20 cellular contexts compared by ENCODE assay signal in genomic region chr1:186512698-186513457, GRCh38. TPM values are rescaled to one million over a fixed set of nuclear protein-coding genes. Genes with fewer than 3 reads are reported as not detected.
DNase-seq lines count a peak whose midpoint lies in the region; ATAC-seq, FAIRE-seq and TF ChIP-seq lines count a peak whose summit lies in the region.
"Had no signal": no experiment of that assay in that cellular context is flagged by ENCODE, and none has a peak within 500 bp of the region (broad histone marks: within the 10 kb centered on the region; RNA-seq: fewer than 3 reads in every experiment).

No MANE protein-coding gene starts in this region.

- H3K27me3 ChIP-seq in neutrophil, result no peaks in the 10 kb centered on the region
- H3K27me3 ChIP-seq in pancreas, result no peaks in the 10 kb centered on the region
- H3K27me3 ChIP-seq in heart right ventricle, result no peaks in the 10 kb centered on the region
- H3K27me3 ChIP-seq: heart left ventricle had no signal

- H3K36me3 ChIP-seq in neutrophil (no peaks in the 10 kb centered on the region), pancreas (no peaks in the 10 kb centered on the region), heart right ventricle (no peaks in the 10 kb centered on the region)
- H3K36me3 ChIP-seq: heart left ventricle had no signal

- FAIRE-seq in pancreas (lab: Jason Lieb, UNC), result no peak
- FAIRE-seq: HepG2, urothelium cell line had no signal

- DNase-seq in RPMI8226 (peak; percentile 21), pancreas (no peak), DMS 273 treated with DMSO at 0.1 percent for 48 hours (lab: John Stamatoyannopoulos, UW) (no peak), heart right ventricle (no peak), NCI-H748 (lab: John Stamatoyannopoulos, UW; ENCODE audit: unreplicated experiment) (no peak)
- DNase-seq: activated CD4-positive, alpha-beta T cell treated with anti-CD3 and anti-CD28 coated beads, Interleukin-2, amount 50 U/mL, for 1 hour; AML-193; effector CD8-positive, alpha-beta T cell; naive thymus-derived CD8-positive, alpha-beta T cell; NCI-H2227 treated with DMSO at 0.1 percent for 48 hours; stimulated activated CD4-positive, alpha-beta T cell treated with anti-CD3 and anti-CD28 coated beads, Interleukin-2, amount 100 ng/mL, for 48 hours had no signal

- peak overlapping the region; percentile 88 for H3K27ac ChIP-seq in neutrophil
- H3K27ac ChIP-seq in pancreas, result no peak overlapping the region
- peak overlapping the region in 1 of 10 donors; percentile 57 for H3K27ac ChIP-seq in heart right ventricle
- H3K27ac ChIP-seq: heart left ventricle had no signal

- TF ChIP-seq CTCF in neutrophil (IDR thresholded peaks at IDR 0.05) (no peak), pancreas (IDR thresholded peaks at IDR 0.05) (no peak), heart right ventricle (IDR thresholded peaks at IDR 0.05) (no peak)

- H3K4me3 ChIP-seq in neutrophil (ENCODE audit: low read depth in 1 of 2, low read length in 1 of 2) (peak overlapping the region in 1 of 2 experiments; percentile 40), pancreas (no peak overlapping the region), heart right ventricle (no peak overlapping the region)
- H3K4me3 ChIP-seq: heart left ventricle had no signal

- WGBS in pancreas, 2 donors, result 84 to 86% methylated on average over 3 of the region's 3 CpGs
- WGBS in heart right ventricle, 2 donors, result 86 to 91% methylated on average over 3 of the region's 3 CpGs

- ATAC-seq in GM18868 (IDR thresholded peaks at IDR 0.05; ENCODE audit: unreplicated experiment) (peak; percentile 22), HG02678 (IDR thresholded peaks at IDR 0.05; ENCODE audit: unreplicated experiment) (peak; percentile 12), pancreas (no peak), heart right ventricle (no peak)
- ATAC-seq: HepG2; naive thymus-derived CD8-positive, alpha-beta T cell had no signal

- no peaks in the 10 kb centered on the region for H3K9me3 ChIP-seq in neutrophil
- no peaks in the 10 kb centered on the region for H3K9me3 ChIP-seq in pancreas
- H3K9me3 ChIP-seq in heart right ventricle, result peaks cover 0 to 17% (median 0%) of the 10 kb centered on the region in 11 donors

- intact Hi-C loops in pancreas (cut with DNase I), result no loop called here
- intact Hi-C loops in heart right ventricle (cut with DNase I), result no loop called here

- peaks cover 20 to 21% of the 10 kb centered on the region in 2 experiments for H3K4me1 ChIP-seq in neutrophil (ENCODE audit: control insufficient read depth in 1 of 2, insufficient read depth in 1 of 2, low read depth in 1 of 2, low read length in 1 of 2)
- H3K4me1 ChIP-seq in pancreas, result no peaks in the 10 kb centered on the region
- peaks cover 0 to 4% (median 0%) of the 10 kb centered on the region in 9 donors for H3K4me1 ChIP-seq in heart right ventricle
- H3K4me1 ChIP-seq: heart left ventricle had no signal

RNA-seq across cellular contexts. Expression of gene PDC, which starts 52.0 kb away (rescaled TPM):
- total RNA-seq in pancreas (not detected), heart right ventricle (not detected)
- polyA plus RNA-seq in pancreas (not detected), heart right ventricle (not detected)
- total RNA-seq: aorta; heart left ventricle; HepG2; lung microvascular endothelial cell; MCF 10A; naive thymus-derived CD8-positive, alpha-beta T cell had no signal
- polyA plus RNA-seq: aorta; heart left ventricle; HepG2; naive thymus-derived CD8-positive, alpha-beta T cell had no signal

Comparison
In these comparisons a context has a peak if more than half of its experiments do, and no peak if none do; other contexts are left out.
1. ATAC-seq: peak in GM18868 (single experiment) and HG02678 (single experiment); none in pancreas (0 of 4) and heart right ventricle (0 of 8).